ENCODE assay signal across 26 cellular contexts in the genomic region with DNA sequence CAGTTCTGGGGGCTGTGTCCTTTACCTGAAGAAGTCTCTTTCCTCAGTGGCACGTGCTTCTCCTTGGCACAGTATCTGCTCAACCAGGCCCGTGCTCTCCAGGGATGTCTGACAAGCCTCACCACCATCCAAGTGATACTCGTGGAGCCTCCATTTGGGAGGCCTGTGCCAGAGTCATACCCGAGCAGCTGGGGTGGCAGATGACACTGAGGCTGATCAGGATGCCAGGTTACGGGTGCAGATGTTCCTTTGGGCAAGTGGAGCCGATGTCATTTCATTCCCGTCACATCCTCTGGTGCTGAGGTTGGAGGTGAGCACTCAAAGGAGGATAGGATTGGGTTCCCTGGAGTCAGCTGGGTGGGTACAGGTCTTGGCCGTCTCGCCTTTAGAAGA.
DNase-seq lines count a peak whose midpoint lies in the region; ATAC-seq and TF ChIP-seq lines count a peak whose summit lies in the region.
"Had no signal": no experiment of that assay in that cellular context is flagged by ENCODE, and none has a peak within 500 bp of the region (broad histone marks: within the 10 kb centered on the region; RNA-seq: fewer than 3 reads in every experiment).

No MANE protein-coding gene starts in this region.

- H3K4me3 ChIP-seq in spleen: no peak overlapping the region
- H3K4me3 ChIP-seq: colonic mucosa, esophagus muscularis mucosa, ovary, right lobe of liver had no signal

- POLR2A ChIA-PET in activated naive CD8-positive, alpha-beta T cell treated with anti-CD3 and anti-CD28 coated beads, Interleukin-2, amount 10 ng/mL, durations not matched to agents 7 days and 5 days (lab: Charles Lee): interaction anchor here (1.2 to 1.3 kb wide), 2 partner anchors 17 to 20 kb away, joined by 4 to 5 read pairs; no protein-coding TSS in a partner anchor

- DNase-seq in activated CD4-positive, alpha-beta T cell treated with anti-CD3 and anti-CD28 coated beads, Interleukin-2, amount 10 ng/mL, durations not matched to agents 24 days and 14 days: no peak
- no peak for DNase-seq in activated CD4-positive, alpha-beta T cell treated with anti-CD3 and anti-CD28 coated beads, Interleukin-2, amount 50 U/mL, for 48 hours
- no peak for DNase-seq in activated naive CD8-positive, alpha-beta T cell treated with anti-CD3 and anti-CD28 coated beads, Interleukin-2, amount 10 ng/mL, durations not matched to agents 7 days and 5 days
- peak; percentile 39 for DNase-seq in spleen
- no peak for DNase-seq in GM03348 (ENCODE audit: low spot score)
- DNase-seq: activated CD8-positive, alpha-beta memory T cell treated with anti-CD3 and anti-CD28 coated beads for 24 hours; BE2C; brain microvascular endothelial cell; colonic mucosa; DMS79 treated with DMSO at 0.1 percent for 48 hours; endodermal cell; foreskin melanocyte; left colon; mesendoderm; NCI-H1105 treated with DMSO at 0.1 percent for 48 hours; NCI-H446 treated with DMSO at 0.1 percent for 48 hours; OCI-M1; stimulated activated CD4-positive, alpha-beta T cell treated with anti-CD3 and anti-CD28 coated beads, Interleukin-4, amount 100 ng/mL, for 4 hours; T-helper 9 cell; trophoblast cell had no signal

- peak overlapping the region; percentile 87 for H3K27ac Mint-ChIP-seq in activated CD4-positive, alpha-beta T cell treated with anti-CD3 and anti-CD28 coated beads, Interleukin-2, amount 10 ng/mL, durations not matched to agents 24 days and 14 days
- peak overlapping the region; percentile 46 to 88 (median 79) for H3K27ac Mint-ChIP-seq in IgD-negative memory B cell
- H3K27ac Mint-ChIP-seq in activated naive CD8-positive, alpha-beta T cell treated with anti-CD3 and anti-CD28 coated beads, Interleukin-2, amount 10 ng/mL, durations not matched to agents 7 days and 5 days: peak overlapping the region; percentile 21
- H3K27ac Mint-ChIP-seq: endodermal cell had no signal

- peaks cover 1% of the 10 kb centered on the region for H3K36me3 Mint-ChIP-seq in activated CD4-positive, alpha-beta T cell treated with anti-CD3 and anti-CD28 coated beads, Interleukin-2, amount 10 ng/mL, durations not matched to agents 24 days and 14 days (ENCODE audit: low read depth)
- no peaks in the 10 kb centered on the region for H3K36me3 Mint-ChIP-seq in IgD-negative memory B cell
- peaks cover 2% of the 10 kb centered on the region for H3K36me3 Mint-ChIP-seq in activated naive CD8-positive, alpha-beta T cell treated with anti-CD3 and anti-CD28 coated beads, Interleukin-2, amount 10 ng/mL, durations not matched to agents 7 days and 5 days

- H3K9me3 ChIP-seq in spleen: no peaks in the 10 kb centered on the region
- H3K9me3 ChIP-seq: BE2C, colonic mucosa, esophagus muscularis mucosa, ovary, right lobe of liver had no signal

- peaks cover 84% of the 10 kb centered on the region for H3K4me1 Mint-ChIP-seq in activated CD4-positive, alpha-beta T cell treated with anti-CD3 and anti-CD28 coated beads, Interleukin-2, amount 10 ng/mL, durations not matched to agents 24 days and 14 days
- H3K4me1 Mint-ChIP-seq in IgD-negative memory B cell: peaks cover 60 to 67% (median 61%) of the 10 kb centered on the region in 3 donors
- H3K4me1 Mint-ChIP-seq in activated naive CD8-positive, alpha-beta T cell treated with anti-CD3 and anti-CD28 coated beads, Interleukin-2, amount 10 ng/mL, durations not matched to agents 7 days and 5 days: peaks cover 73% of the 10 kb centered on the region

- TF ChIP-seq CTCF in spleen (IDR thresholded peaks at IDR 0.05 in 8 of 11, conservative IDR thresholded peaks at IDR 0.05 in 3 of 11): no peak

- peaks cover 15 to 88% (median 78%) of the 10 kb centered on the region in 6 donors for H3K4me1 ChIP-seq in spleen
- H3K4me1 ChIP-seq: BE2C, colonic mucosa had no signal

- intact Hi-C loops in activated CD4-positive, alpha-beta T cell treated with anti-CD3 and anti-CD28 coated beads, Interleukin-2, amount 10 ng/mL, durations not matched to agents 24 days and 14 days (cut with micrococcal nuclease): loop anchor here (10.0 kb wide), 1 partner anchor 501 kb away; a partner anchor contains a TSS
- intact Hi-C loops in spleen (cut with DNase I; ENCODE audit: low total_unique reads): no loop called here

- H3K4me3 Mint-ChIP-seq in activated CD4-positive, alpha-beta T cell treated with anti-CD3 and anti-CD28 coated beads, Interleukin-2, amount 10 ng/mL, durations not matched to agents 24 days and 14 days: peak overlapping the region; percentile 58
- peak overlapping the region in 1 of 4 donors; percentile 41 for H3K4me3 Mint-ChIP-seq in IgD-negative memory B cell
- H3K4me3 Mint-ChIP-seq in activated naive CD8-positive, alpha-beta T cell treated with anti-CD3 and anti-CD28 coated beads, Interleukin-2, amount 10 ng/mL, durations not matched to agents 7 days and 5 days: no peak overlapping the region
- H3K4me3 Mint-ChIP-seq: endodermal cell had no signal

- ATAC-seq in activated naive CD8-positive, alpha-beta T cell treated with anti-CD3 and anti-CD28 coated beads, Interleukin-2, amount 10 ng/mL, durations not matched to agents 7 days and 5 days (ENCODE audit: low read depth): no peak
- ATAC-seq in activated CD4-positive, CD25-positive, alpha-beta regulatory T cell treated with anti-CD3 and anti-CD28 coated beads, Interleukin-2, amount 50 U/mL, for 24 hours: no peak
- ATAC-seq in GM19452 (IDR thresholded peaks at IDR 0.05; ENCODE audit: unreplicated experiment): no peak
- ATAC-seq: right lobe of liver had no signal

- H3K27me3 Mint-ChIP-seq in activated CD4-positive, alpha-beta T cell treated with anti-CD3 and anti-CD28 coated beads, Interleukin-2, amount 10 ng/mL, durations not matched to agents 24 days and 14 days: peaks cover 3% of the 10 kb centered on the region
- H3K27me3 Mint-ChIP-seq in IgD-negative memory B cell: no peaks in the 10 kb centered on the region
- H3K27me3 Mint-ChIP-seq in activated naive CD8-positive, alpha-beta T cell treated with anti-CD3 and anti-CD28 coated beads, Interleukin-2, amount 10 ng/mL, durations not matched to agents 7 days and 5 days: no peaks in the 10 kb centered on the region

- 85 to 97% (median 92%) methylated on average over 9 of the region's 9 CpGs for WGBS in spleen, 5 donors

- no peaks in the 10 kb centered on the region for H3K36me3 ChIP-seq in spleen
- H3K36me3 ChIP-seq: BE2C, brain microvascular endothelial cell, colonic mucosa, esophagus muscularis mucosa, ovary, right lobe of liver had no signal

- no peak overlapping the region for H3K27ac ChIP-seq in spleen
- H3K27ac ChIP-seq: brain microvascular endothelial cell, esophagus muscularis mucosa, ovary, right lobe of liver had no signal

- H3K27me3 ChIP-seq in spleen (replicated peaks in 1 of 7): no peaks in the 10 kb centered on the region
- H3K27me3 ChIP-seq: BE2C, brain microvascular endothelial cell, colonic mucosa, esophagus muscularis mucosa, ovary, right lobe of liver had no signal

- no peak for TF ChIP-seq POLR2A in spleen (IDR thresholded peaks at IDR 0.05)

- H3K9me3 Mint-ChIP-seq in activated CD4-positive, alpha-beta T cell treated with anti-CD3 and anti-CD28 coated beads, Interleukin-2, amount 10 ng/mL, durations not matched to agents 24 days and 14 days: no peaks in the 10 kb centered on the region
- H3K9me3 Mint-ChIP-seq in IgD-negative memory B cell: no peaks in the 10 kb centered on the region
- H3K9me3 Mint-ChIP-seq in activated naive CD8-positive, alpha-beta T cell treated with anti-CD3 and anti-CD28 coated beads, Interleukin-2, amount 10 ng/mL, durations not matched to agents 7 days and 5 days: no peaks in the 10 kb centered on the region
- H3K9me3 Mint-ChIP-seq: endodermal cell had no signal

Comparison
In these comparisons a context has a peak if more than half of its experiments do, and no peak if none do; other contexts are left out.
1. H3K27ac Mint-ChIP-seq: peak in every context shown above with its lines; median percentile 87 in activated CD4-positive, alpha-beta T cell treated with anti-CD3 and anti-CD28 coated beads, Interleukin-2, amount 10 ng/mL, durations not matched to agents 24 days and 14 days; 79 in IgD-negative memory B cell; 21 in activated naive CD8-positive, alpha-beta T cell treated with anti-CD3 and anti-CD28 coated beads, Interleukin-2, amount 10 ng/mL, durations not matched to agents 7 days and 5 days.